In genomic region chr3:184815046-184815930, GRCh38 we compare ENCODE assay signal across 11 cellular contexts. TPM values are rescaled to one million over a fixed set of nuclear protein-coding genes. Genes with fewer than 3 reads are reported as not detected.
DNase-seq lines count a peak whose midpoint lies in the region; ATAC-seq, FAIRE-seq and TF ChIP-seq lines count a peak whose summit lies in the region.
"Had no signal": no experiment of that assay in that cellular context is flagged by ENCODE, and none has a peak within 500 bp of the region (broad histone marks: within the 10 kb centered on the region; RNA-seq: fewer than 3 reads in every experiment).

No MANE protein-coding gene starts in this region.

- TF ChIP-seq POLR2A in HepG2 (IDR thresholded peaks at IDR 0.05; ENCODE audit: insufficient read depth in 1 of 2, low read depth in 2 of 2, low read length in 2 of 2): no peak
- TF ChIP-seq POLR2A in right lobe of liver (IDR thresholded peaks at IDR 0.05): no peak
- no peak for TF ChIP-seq POLR2A in sigmoid colon (IDR thresholded peaks at IDR 0.05)

- no peak overlapping the region for H3K27ac ChIP-seq in HepG2 (ENCODE audit: extremely low read length, insufficient read depth, low read length)
- H3K27ac ChIP-seq in right lobe of liver: no peak overlapping the region
- no peak overlapping the region for H3K27ac ChIP-seq in sigmoid colon
- H3K27ac ChIP-seq: lower lobe of right lung had no signal

- H4K20me1 ChIP-seq in HepG2 (ENCODE audit: insufficient read depth, low read length): no peaks in the 10 kb centered on the region

- no peak for TF ChIP-seq RAD21 in HepG2 (CRISPR knock-in tag; IDR thresholded peaks at IDR 0.05)

- intact Hi-C loops in HepG2 (cut with micrococcal nuclease; ENCODE audit: unreplicated experiment) (no loop called here), right lobe of liver (cut with DNase I) (no loop called here), sigmoid colon (cut with DNase I) (no loop called here)

- TF ChIP-seq CTCF in HepG2 (CRISPR knock-in tag; IDR thresholded peaks at IDR 0.05): no peak
- no peak for TF ChIP-seq CTCF in right lobe of liver (IDR thresholded peaks at IDR 0.05)
- TF ChIP-seq CTCF in epithelial cell of esophagus (IDR thresholded peaks at IDR 0.05; ENCODE audit: insufficient read depth, low read depth, low read length, missing control alignments): no peak
- TF ChIP-seq CTCF in sigmoid colon (IDR thresholded peaks at IDR 0.05): no peak
- no peak for TF ChIP-seq CTCF in chondrocyte (IDR thresholded peaks at IDR 0.05)

- TF ChIP-seq EP300 in HepG2 (IDR thresholded peaks at IDR 0.05; ENCODE audit: low read depth in 2 of 2, low read length in 2 of 2): no peak
- no peak for TF ChIP-seq EP300 in HepG2 (CRISPR knock-in tag; IDR thresholded peaks at IDR 0.05; ENCODE audit: borderline replicate concordance)
- no peak for TF ChIP-seq EP300 in sigmoid colon (IDR thresholded peaks at IDR 0.05)

- H3K9ac ChIP-seq in HepG2 (ENCODE audit: insufficient read depth, low read depth, low read length): no peak overlapping the region

- POLR2A ChIA-PET in HepG2 (lab: Yijun Ruan, JAX): no interaction called here

- peaks cover 10% of the 10 kb centered on the region for H3K36me3 Mint-ChIP-seq in stimulated activated naive CD8-positive, alpha-beta T cell treated with anti-CD3 and anti-CD28 coated beads, Interleukin-15, Interleukin-2, amounts not matched to agents 100 ng/mL and 50 ng/mL, for 24 hours (ENCODE audit: low read depth)
- H3K36me3 Mint-ChIP-seq in chondrocyte (ENCODE audit: low read depth): peaks cover 6% of the 10 kb centered on the region

- WGBS in HepG2 (ENCODE audit: low lambda C conversion rate): 94% methylated on average over 7 of the region's 7 CpGs
- WGBS in right lobe of liver (ENCODE audit: insufficient coverage, low coverage, low lambda C conversion rate, missing lambda C conversion rate): 76% methylated on average over 5 of the region's 7 CpGs
- 68 to 75% methylated on average over 7 of the region's 7 CpGs for WGBS in sigmoid colon, 2 donors

- DNase-seq in HepG2 (ENCODE audit: low spot score): no peak
- DNase-seq in right lobe of liver: no peak
- DNase-seq in SW480 (ENCODE audit: low spot score): peak; percentile 14
- DNase-seq in epithelial cell of esophagus (ENCODE audit: low read depth): peak; percentile 68
- DNase-seq in sigmoid colon: no peak
- no peak for DNase-seq in chondrocyte (ENCODE audit: low spot score)
- DNase-seq: lower lobe of right lung, NCI-H748 treated with DMSO at 0.1 percent for 48 hours, retina had no signal

- H3K4me1 ChIP-seq in HepG2 (ENCODE audit: insufficient read depth, low read length) (peaks cover 24% of the 10 kb centered on the region), right lobe of liver (peaks cover 0 to 10% (median 0%) of the 10 kb centered on the region in 4 donors), sigmoid colon (peaks cover 0 to 23% (median 11%) of the 10 kb centered on the region in 4 donors)

- FAIRE-seq in HepG2 (lab: Jason Lieb, UNC): no peak

- no peak overlapping the region for H3K27ac Mint-ChIP-seq in stimulated activated naive CD8-positive, alpha-beta T cell treated with anti-CD3 and anti-CD28 coated beads, Interleukin-15, Interleukin-2, amounts not matched to agents 100 ng/mL and 50 ng/mL, for 24 hours
- H3K27ac Mint-ChIP-seq in chondrocyte (ENCODE audit: unreplicated experiment): no peak overlapping the region

- H3K4me3 Mint-ChIP-seq in stimulated activated naive CD8-positive, alpha-beta T cell treated with anti-CD3 and anti-CD28 coated beads, Interleukin-15, Interleukin-2, amounts not matched to agents 100 ng/mL and 50 ng/mL, for 24 hours: peak overlapping the region; percentile 17
- no peak overlapping the region for H3K4me3 Mint-ChIP-seq in chondrocyte (ENCODE audit: unreplicated experiment)

- H3K4me3 ChIP-seq in HepG2 (replicated peaks in 1 of 3; ENCODE audit: insufficient read depth in 1 of 3, low read depth in 2 of 3, low read length in 3 of 3): no peak overlapping the region
- no peak overlapping the region for H3K4me3 ChIP-seq in right lobe of liver
- H3K4me3 ChIP-seq in epithelial cell of esophagus (ENCODE audit: low read length): no peak overlapping the region
- H3K4me3 ChIP-seq in sigmoid colon: no peak overlapping the region
- H3K4me3 ChIP-seq: lower lobe of right lung had no signal

- no peaks in the 10 kb centered on the region for H3K9me3 Mint-ChIP-seq in stimulated activated naive CD8-positive, alpha-beta T cell treated with anti-CD3 and anti-CD28 coated beads, Interleukin-15, Interleukin-2, amounts not matched to agents 100 ng/mL and 50 ng/mL, for 24 hours
- H3K9me3 Mint-ChIP-seq in chondrocyte (ENCODE audit: low read depth): no peaks in the 10 kb centered on the region

- peaks cover 66% of the 10 kb centered on the region for H3K4me1 Mint-ChIP-seq in stimulated activated naive CD8-positive, alpha-beta T cell treated with anti-CD3 and anti-CD28 coated beads, Interleukin-15, Interleukin-2, amounts not matched to agents 100 ng/mL and 50 ng/mL, for 24 hours (ENCODE audit: low read depth)
- H3K4me1 Mint-ChIP-seq in chondrocyte (ENCODE audit: low read depth): peaks cover 16% of the 10 kb centered on the region

- H3K4me2 ChIP-seq in HepG2 (ENCODE audit: low read depth, low read length): no peak overlapping the region

- no peaks in the 10 kb centered on the region for H3K9me3 ChIP-seq in HepG2 (ENCODE audit: low read length)
- no peaks in the 10 kb centered on the region for H3K9me3 ChIP-seq in right lobe of liver
- H3K9me3 ChIP-seq in sigmoid colon: no peaks in the 10 kb centered on the region
- H3K9me3 ChIP-seq: lower lobe of right lung had no signal

- no peak overlapping the region for H2AFZ ChIP-seq in HepG2 (ENCODE audit: low read length)

- peaks cover 3% of the 10 kb centered on the region for H3K27me3 Mint-ChIP-seq in stimulated activated naive CD8-positive, alpha-beta T cell treated with anti-CD3 and anti-CD28 coated beads, Interleukin-15, Interleukin-2, amounts not matched to agents 100 ng/mL and 50 ng/mL, for 24 hours
- H3K27me3 Mint-ChIP-seq in chondrocyte (ENCODE audit: low read depth): no peaks in the 10 kb centered on the region

- in situ Hi-C loops in HepG2 (cut with HindIII; ENCODE audit: extremely low pct_ligation_motif_present, low pct_unique_long_range_greater_than_20kb): no loop called here

- BruUV-seq in HepG2 (replicated peaks; lab: Mats Ljungman, UMichigan): no TSS peak

- no peaks in the 10 kb centered on the region; a peak in 1 of 5 replicates for H3K27me3 ChIP-seq in HepG2 (ENCODE audit: control insufficient read depth in 1 of 2, insufficient read depth in 2 of 2, low read length in 2 of 2)
- H3K27me3 ChIP-seq in right lobe of liver: no peaks in the 10 kb centered on the region
- no peaks in the 10 kb centered on the region for H3K27me3 ChIP-seq in sigmoid colon

- ATAC-seq in HepG2 (no peak), right lobe of liver (no peak), HG03378 (IDR thresholded peaks at IDR 0.05; ENCODE audit: unreplicated experiment) (no peak)
- ATAC-seq: lower lobe of right lung had no signal

- H3K79me2 ChIP-seq in HepG2 (ENCODE audit: insufficient read depth, low read length): peaks cover 9% of the 10 kb centered on the region

- CTCF ChIA-PET in HepG2 (lab: Yijun Ruan, JAX; ENCODE audit: low intra/inter-chr PET ratio, low total read pairs): no interaction called here

- H3K36me3 ChIP-seq in HepG2 (replicated peaks in 1 of 2; ENCODE audit: control insufficient read depth in 1 of 2, insufficient read depth in 2 of 2, low read length in 2 of 2): no peaks in the 10 kb centered on the region; a peak in 1 of 5 replicates
- H3K36me3 ChIP-seq in right lobe of liver: peaks cover 0 to 5% (median 0%) of the 10 kb centered on the region in 4 donors
- H3K36me3 ChIP-seq in sigmoid colon: no peaks in the 10 kb centered on the region

RNA-seq across cellular contexts. Expression of gene VPS8, which starts 3.3 kb away (rescaled TPM):
- 32.6 and 35.1 TPM in 2 replicates for total RNA-seq in HepG2 (2016; rRNA removed; fragmentation: Illumina TruSeq; extraction: Trizol)
- total RNA-seq in HepG2 (2016; cell fraction: cytosol; rRNA removed; fragmentation: Illumina TruSeq; extraction: Trizol; ENCODE audit: low read depth): 21.2 and 26.3 TPM in 2 replicates
- 34.3 and 35.4 TPM in 2 replicates for total RNA-seq in HepG2 (2016; cell fraction: insoluble cytoplasmic fraction; rRNA removed; fragmentation: Illumina TruSeq; extraction: Trizol)
- total RNA-seq in HepG2 (2016; cell fraction: membrane; rRNA removed; fragmentation: Illumina TruSeq; extraction: Trizol): 18.6 and 21.1 TPM in 2 replicates
- total RNA-seq in HepG2 (2016; cell fraction: nucleus; rRNA removed; fragmentation: Illumina TruSeq; extraction: Trizol): 91.6 and 95.2 TPM in 2 replicates
- polyA plus RNA-seq in HepG2 (2011; rRNA removed): 14.2 and 16.4 TPM in 2 replicates
- 4.5 and 7.5 TPM in 2 replicates for polyA plus RNA-seq in HepG2 (2011; cell fraction: cytosol; rRNA removed)
- polyA plus RNA-seq in HepG2 (2011; cell fraction: nucleus; rRNA removed): 45.8 and 48.3 TPM in 2 replicates
- polyA plus RNA-seq in HepG2 (2012): 12.4 and 13.2 TPM in 2 replicates
- polyA plus RNA-seq in HepG2 (2016; cell fraction: cytosol; fragmentation: Illumina TruSeq; extraction: Trizol; ENCODE audit: low read depth): 4.6 and 5.5 TPM in 2 replicates
- 15.5 and 17.1 TPM in 2 replicates for polyA plus RNA-seq in HepG2 (2016; cell fraction: insoluble cytoplasmic fraction; fragmentation: Illumina TruSeq; extraction: Trizol; ENCODE audit: low read depth)
- 4.7 and 5.3 TPM in 2 replicates for polyA plus RNA-seq in HepG2 (2016; cell fraction: membrane; fragmentation: Illumina TruSeq; extraction: Trizol; ENCODE audit: low read depth)
- 52.8 and 56.9 TPM in 2 replicates for polyA plus RNA-seq in HepG2 (2016; cell fraction: nucleus; fragmentation: Illumina TruSeq; extraction: Trizol; ENCODE audit: insufficient read depth, low read depth)
- polyA minus RNA-seq in HepG2 (2011; rRNA and poly(A)+ RNA removed; ENCODE audit: low replicate concordance): 30.8 and 54.1 TPM in 2 replicates
- polyA minus RNA-seq in HepG2 (2011; cell fraction: cytosol; rRNA and poly(A)+ RNA removed): 12.9 and 20.4 TPM in 2 replicates
- polyA minus RNA-seq in HepG2 (2011; cell fraction: nucleus; rRNA and poly(A)+ RNA removed): 182 and 228 TPM in 2 replicates
- total RNA-seq in right lobe of liver: 10 to 100 TPM; 20.4 to 24.5 (median 21.3) TPM
- total RNA-seq in sigmoid colon: 10 to 100 TPM; 34.6 to 64.5 (median 38.4) TPM
- polyA plus RNA-seq in sigmoid colon: 10 to 100 TPM; 12.0 to 20.4 (median 15.1) TPM
- 53.6 to 55.5 TPM (median 53.7 TPM) in 3 replicates for total RNA-seq in chondrocyte

Comparison
In these comparisons a context has a peak if more than half of its experiments do, and no peak if none do; other contexts are left out.
1. DNase-seq: peak in SW480 (single experiment) and epithelial cell of esophagus (single experiment); none in HepG2 (single experiment), right lobe of liver (0 of 3), sigmoid colon (single experiment) and chondrocyte (single experiment).